In genomic region chr19:10667867-10668266, GRCh38 we compare ENCODE assay signal across 1 cellular context.
TF ChIP-seq lines count a peak whose summit lies in the region.

No MANE protein-coding gene starts in this region.

TF ChIP-seq in IMR-90, 13 proteins besides CTCF, POLR2A, EP300 and RAD21 (continued from another document):
- no peak for TF ChIP-seq RCOR1 (IDR thresholded peaks at IDR 0.05; ENCODE audit: insufficient replicate concordance, low read length)
